ENCODE assay signal across 32 cellular contexts in the genomic region with DNA sequence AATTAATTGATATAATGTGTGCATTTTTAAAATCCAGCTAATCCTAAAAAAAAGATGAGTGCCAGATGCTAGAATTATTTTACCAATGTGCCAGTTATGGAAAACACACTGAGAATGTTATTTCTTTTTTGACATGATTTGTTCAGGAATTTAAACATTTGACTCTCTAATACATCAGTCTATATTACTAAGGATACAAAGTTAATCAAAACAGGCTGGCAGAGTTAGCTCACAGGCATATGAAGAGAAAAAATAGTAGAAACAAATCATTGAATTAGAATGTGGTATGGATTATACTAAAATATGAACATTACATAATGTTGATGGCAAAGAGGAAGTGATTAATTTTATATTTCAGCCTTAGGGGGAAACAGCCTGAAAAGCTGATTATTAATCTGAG.
"Had no signal": no experiment of that assay in that cellular context is flagged by ENCODE, and none has a peak within 500 bp of the region (broad histone marks: within the 10 kb centered on the region; RNA-seq: fewer than 3 reads in every experiment).

No MANE protein-coding gene starts in this region.

- H3K27ac ChIP-seq: ascending aorta, cardiac muscle cell, KMS-11, SJCRH30, WERI-Rb-1 had no signal

- H3K27me3 ChIP-seq: ascending aorta, cardiac muscle cell, SJCRH30 had no signal

- H3K9ac ChIP-seq: KMS-11 had no signal

- H3K36me3 Mint-ChIP-seq: activated CD8-positive, alpha-beta memory T cell treated with anti-CD3 and anti-CD28 coated beads, Interleukin-2, amount 10 ng/mL, durations not matched to agents 7 days and 5 days; activated naive CD8-positive, alpha-beta T cell treated with anti-CD3 and anti-CD28 coated beads for 36 hours had no signal

- H3K4me3 Mint-ChIP-seq: activated CD4-positive, alpha-beta memory T cell treated with anti-CD3 and anti-CD28 coated beads, Interleukin-2, amount 10 ng/mL, durations not matched to agents 7 days and 5 days; activated CD8-positive, alpha-beta memory T cell treated with anti-CD3 and anti-CD28 coated beads, Interleukin-2, amount 10 ng/mL, durations not matched to agents 7 days and 5 days; activated naive CD8-positive, alpha-beta T cell treated with anti-CD3 and anti-CD28 coated beads for 36 hours; activated T-cell treated with anti-CD3 and anti-CD28 coated beads, Interleukin-2, amount 50 U/mL, for 72 hours; activated T-helper 17 cell treated with anti-CD3 and anti-CD28 coated beads, Interleukin-2, amount 50 U/mL, for 72 hours had no signal

- H3K27ac Mint-ChIP-seq: activated CD4-positive, alpha-beta memory T cell treated with anti-CD3 and anti-CD28 coated beads, Interleukin-2, amount 10 ng/mL, durations not matched to agents 7 days and 5 days; activated CD8-positive, alpha-beta memory T cell treated with anti-CD3 and anti-CD28 coated beads, Interleukin-2, amount 10 ng/mL, durations not matched to agents 7 days and 5 days; activated naive CD8-positive, alpha-beta T cell treated with anti-CD3 and anti-CD28 coated beads for 36 hours; activated T-cell treated with anti-CD3 and anti-CD28 coated beads, Interleukin-2, amount 50 U/mL, for 72 hours; activated T-helper 17 cell treated with anti-CD3 and anti-CD28 coated beads, Interleukin-2, amount 50 U/mL, for 72 hours had no signal

- H3K9me3 ChIP-seq: ascending aorta, SJCRH30 had no signal

- H3K36me3 ChIP-seq: ascending aorta, cardiac muscle cell, SJCRH30, WERI-Rb-1 had no signal

- ATAC-seq: activated CD8-positive, alpha-beta memory T cell treated with anti-CD3 and anti-CD28 coated beads, Interleukin-2, amount 10 ng/mL, durations not matched to agents 7 days and 5 days; activated T-cell treated with anti-CD3 and anti-CD28 coated beads, Interleukin-2, amount 50 U/mL, for 72 hours; activated T-helper 17 cell treated with anti-CD3 and anti-CD28 coated beads, Interleukin-2, amount 50 U/mL, for 72 hours; Panc1 had no signal

- H3K4me2 ChIP-seq: KMS-11 had no signal

- H3K4me1 Mint-ChIP-seq: activated CD4-positive, alpha-beta memory T cell treated with anti-CD3 and anti-CD28 coated beads, Interleukin-2, amount 10 ng/mL, durations not matched to agents 7 days and 5 days; activated CD8-positive, alpha-beta memory T cell treated with anti-CD3 and anti-CD28 coated beads, Interleukin-2, amount 10 ng/mL, durations not matched to agents 7 days and 5 days; activated naive CD8-positive, alpha-beta T cell treated with anti-CD3 and anti-CD28 coated beads for 36 hours; activated T-helper 17 cell treated with anti-CD3 and anti-CD28 coated beads, Interleukin-2, amount 50 U/mL, for 72 hours had no signal

- H3K4me3 ChIP-seq: ascending aorta, cardiac muscle cell, SJCRH30 had no signal

- H3K9me3 Mint-ChIP-seq: activated naive CD8-positive, alpha-beta T cell treated with anti-CD3 and anti-CD28 coated beads for 36 hours; activated T-cell treated with anti-CD3 and anti-CD28 coated beads, Interleukin-2, amount 50 U/mL, for 72 hours had no signal

- DNase-seq: activated CD4-positive, alpha-beta memory T cell treated with anti-CD3 and anti-CD28 coated beads, Interleukin-2, amount 10 ng/mL, durations not matched to agents 7 days and 5 days; activated CD4-positive, alpha-beta T cell treated with anti-CD3 and anti-CD28 coated beads for 1 hour; activated CD4-positive, alpha-beta T cell treated with anti-CD3 and anti-CD28 coated beads for 48 hours; activated CD4-positive, CD25-positive, alpha-beta regulatory T cell; activated CD8-positive, alpha-beta memory T cell treated with anti-CD3 and anti-CD28 coated beads for 24 hours; activated CD8-positive, alpha-beta memory T cell treated with anti-CD3 and anti-CD28 coated beads, Interleukin-2, amount 10 ng/mL, durations not matched to agents 7 days and 5 days; activated CD8-positive, alpha-beta memory T cell treated with anti-CD3 and anti-CD28 coated beads, Interleukin-2, amount 50 U/mL, for 48 hours; activated effector memory CD4-positive, alpha-beta T cell treated with anti-CD3 and anti-CD28 coated beads, Interleukin-2, amount 50 U/mL, for 16 hours; activated naive CD4-positive, alpha-beta T cell; activated naive CD4-positive, alpha-beta T cell treated with anti-CD3 and anti-CD28 coated beads, Interleukin-2, amount 50 U/mL, for 16 hours; activated naive CD8-positive, alpha-beta T cell treated with anti-CD3 and anti-CD28 coated beads for 36 hours; activated T-cell treated with anti-CD3 and anti-CD28 coated beads, Interleukin-2, amount 50 U/mL, for 72 hours; amygdala; NCI-H1092 treated with DMSO at 0.1 percent for 48 hours; NCI-H146; NCI-H187; NCI-H2029 treated with DMSO at 0.1 percent for 48 hours; NCI-H2107; NCI-H2171; NCI-H510A; NCI-H526; NCI-H748 treated with DMSO at 0.1 percent for 48 hours; SHP77; SJCRH30; SW 1271; T1000; WERI-Rb-1 had no signal

- H3K4me1 ChIP-seq: ascending aorta, SJCRH30 had no signal
